11 cellular contexts compared by ENCODE assay signal in genomic region chr15:91627473-91628309, GRCh38.
DNase-seq lines count a peak whose midpoint lies in the region; TF ChIP-seq lines count a peak whose summit lies in the region.
"Had no signal": no experiment of that assay in that cellular context is flagged by ENCODE, and none has a peak within 500 bp of the region (broad histone marks: within the 10 kb centered on the region; RNA-seq: fewer than 3 reads in every experiment).

No MANE protein-coding gene starts in this region.

- POLR2A ChIA-PET in AG04450 (lab: Yijun Ruan, JAX) = interaction anchor here (1.1 kb wide), 1 partner anchor 66 kb away, joined by 4 read pairs; no protein-coding TSS in a partner anchor
- POLR2A ChIA-PET in OCI-LY7 (lab: Charles Lee) = no interaction called here

- no peaks in the 10 kb centered on the region for H4K20me1 ChIP-seq in OCI-LY7 (ENCODE audit: insufficient read depth, low read length)

- H2AFZ ChIP-seq in OCI-LY7 (ENCODE audit: low read length) = no peak overlapping the region

- no peak for TF ChIP-seq CTCF in AG04450 (IDR thresholded peaks at IDR 0.05; ENCODE audit: low read depth, low read length)
- no peak for TF ChIP-seq CTCF in suprapubic skin (IDR thresholded peaks at IDR 0.05)
- TF ChIP-seq CTCF in OCI-LY7 (conservative IDR thresholded peaks at IDR 0.05; ENCODE audit: low read length) = no peak

- no peak overlapping the region for H3K4me2 ChIP-seq in OCI-LY7 (ENCODE audit: low read length)

- H3K4me3 ChIP-seq in AG04450 (ENCODE audit: low read depth, low read length) = no peak overlapping the region
- H3K4me3 ChIP-seq in suprapubic skin = no peak overlapping the region
- no peak overlapping the region for H3K4me3 ChIP-seq in OCI-LY7 (ENCODE audit: low read depth, low read length, poor library complexity, severe bottlenecking)

- H3K9me2 ChIP-seq in OCI-LY7 (ENCODE audit: insufficient read depth, low read length) = no peaks in the 10 kb centered on the region

- no TSS peak for BruUV-seq in OCI-LY7 (replicated peaks; lab: Mats Ljungman, UMichigan)

- CTCF ChIA-PET in AG04450 (lab: Charles Lee) (no interaction called here), OCI-LY7 (lab: Charles Lee; ENCODE audit: unreplicated experiment) (no interaction called here)

- no peaks in the 10 kb centered on the region for H3K9me3 ChIP-seq in AG04450 (ENCODE audit: control insufficient read depth, insufficient read depth, low read length)
- H3K9me3 ChIP-seq in suprapubic skin = no peaks in the 10 kb centered on the region
- no peaks in the 10 kb centered on the region for H3K9me3 ChIP-seq in OCI-LY7 (ENCODE audit: low read length)

- no peaks in the 10 kb centered on the region for H3K79me2 ChIP-seq in OCI-LY7 (ENCODE audit: insufficient read depth, low read depth, low read length)

- intact Hi-C loops in OCI-LY7 (cut with micrococcal nuclease; ENCODE audit: unreplicated experiment) = no loop called here

- no peaks in the 10 kb centered on the region for H3K27me3 ChIP-seq in AG04450 (ENCODE audit: control insufficient read depth, insufficient read depth, low read length)
- H3K27me3 ChIP-seq in suprapubic skin = no peaks in the 10 kb centered on the region

- no peak for TF ChIP-seq POLR2A in suprapubic skin (IDR thresholded peaks at IDR 0.05)

- H3K4me1 ChIP-seq in suprapubic skin = peaks cover 9% of the 10 kb centered on the region
- no peaks in the 10 kb centered on the region for H3K4me1 ChIP-seq in OCI-LY7 (ENCODE audit: insufficient read depth, low read length, poor library complexity, severe bottlenecking)

- H3K36me3 ChIP-seq in suprapubic skin (no peaks in the 10 kb centered on the region), OCI-LY7 (ENCODE audit: insufficient read depth, low read length) (no peaks in the 10 kb centered on the region)

- WGBS in suprapubic skin = 51% methylated on average over 11 of the region's 11 CpGs

- no peak for TF ChIP-seq EP300 in suprapubic skin (IDR thresholded peaks at IDR 0.05)

- peak; percentile 13 for DNase-seq in AG04450 (ENCODE audit: low read depth, low spot score)
- DNase-seq in NCI-H446 (lab: John Stamatoyannopoulos, UW) = peak; percentile 61 to 78
- DNase-seq in globus pallidus (ENCODE audit: low spot score) = peak; percentile 15
- DNase-seq in mucosa of gallbladder (ENCODE audit: low spot score) = peak; percentile 10
- DNase-seq in suprapubic skin (ENCODE audit: low spot score in 2 of 2) = no peak
- DNase-seq in OCI-LY7 (ENCODE audit: low spot score) = no peak
- DNase-seq in HPDE6-E6E7 (ENCODE audit: extremely low spot score) = no peak
- no peak for DNase-seq in NCI-H1436 (lab: John Stamatoyannopoulos, UW)
- DNase-seq: GOT3; NCI-H2029; stimulated activated CD4-positive, alpha-beta T cell treated with anti-CD3 and anti-CD28 coated beads, Interleukin-4, amount 100 ng/mL, for 4 hours had no signal

- no peak overlapping the region for H3K27ac ChIP-seq in AG04450 (ENCODE audit: low read depth, low read length)
- H3K27ac ChIP-seq in suprapubic skin = no peak overlapping the region
- no peak overlapping the region for H3K27ac ChIP-seq in OCI-LY7 (ENCODE audit: low read depth, low read length, poor library complexity, severe bottlenecking)

Comparison
In these comparisons a context has a peak if more than half of its experiments do, and no peak if none do; other contexts are left out.
1. DNase-seq: peak in AG04450 (single experiment), NCI-H446 (2 of 2), globus pallidus (single experiment) and mucosa of gallbladder (single experiment); none in suprapubic skin (0 of 2), OCI-LY7 (single experiment), HPDE6-E6E7 (single experiment) and NCI-H1436 (single experiment).